22 cellular contexts compared by ENCODE assay signal in genomic region chr1:10625076-10625475, GRCh38.
DNase-seq lines count a peak whose midpoint lies in the region; ATAC-seq and TF ChIP-seq lines count a peak whose summit lies in the region.
"Had no signal": no experiment of that assay in that cellular context is flagged by ENCODE, and none has a peak within 500 bp of the region (broad histone marks: within the 10 kb centered on the region; RNA-seq: fewer than 3 reads in every experiment).

No MANE protein-coding gene starts in this region.

- H3K4me1 ChIP-seq in heart right ventricle (peaks cover 0 to 15% (median 9%) of the 10 kb centered on the region in 9 donors), neural progenitor cell (no peaks in the 10 kb centered on the region), upper lobe of right lung (no peaks in the 10 kb centered on the region), BE2C (no peaks in the 10 kb centered on the region)
- H3K4me1 ChIP-seq: A549, SJSA1 had no signal

- DNase-seq in Right ventricle myocardium inferior (ENCODE audit: missing footprints) (peak; percentile 50), heart right ventricle (no peak), WTC11 (ENCODE audit: low spot score) (peak; percentile 8), neural progenitor cell (ENCODE audit: low spot score) (no peak), upper lobe of right lung (peak; percentile 41), BE2C (no peak)
- DNase-seq in activated naive CD4-positive, alpha-beta T cell treated with anti-CD3 and anti-CD28 coated beads for 36 hours = no peak
- DNase-seq: Calu3; CD8-positive, alpha-beta T cell; GF-D8; HCEC 1CT; KBM-7; NCI-H1105 treated with DMSO at 0.1 percent for 48 hours; NCI-H1694; NCI-H2081 treated with DMSO at 0.1 percent for 48 hours; NCI-H510A; NCI-H774; OCI-M1 had no signal

- H3K79me2 ChIP-seq in neural progenitor cell (ENCODE audit: low read depth) = no peaks in the 10 kb centered on the region

- WGBS in heart right ventricle, 2 donors = 90 to 95% methylated on average over 9 of the region's 9 CpGs

- H3K9me3 ChIP-seq in heart right ventricle = no peaks in the 10 kb centered on the region
- no peaks in the 10 kb centered on the region for H3K9me3 ChIP-seq in neural progenitor cell (ENCODE audit: low read depth)
- H3K9me3 ChIP-seq in upper lobe of right lung = no peaks in the 10 kb centered on the region
- H3K9me3 ChIP-seq in BE2C = no peaks in the 10 kb centered on the region
- H3K9me3 ChIP-seq: A549, BLaER1, SJSA1 had no signal

- no peaks in the 10 kb centered on the region for H3F3A ChIP-seq in neural progenitor cell (ENCODE audit: low read depth)

- H2AFZ ChIP-seq in neural progenitor cell (replicated peaks) = no peak overlapping the region

- H3K9me3 Mint-ChIP-seq in WTC11 = no peaks in the 10 kb centered on the region
- no peaks in the 10 kb centered on the region for H3K9me3 Mint-ChIP-seq in neural progenitor cell
- no peaks in the 10 kb centered on the region for H3K9me3 Mint-ChIP-seq in activated naive CD4-positive, alpha-beta T cell treated with anti-CD3 and anti-CD28 coated beads for 36 hours
- H3K9me3 Mint-ChIP-seq: CD8-positive, alpha-beta T cell had no signal

- H3K27me3 Mint-ChIP-seq in WTC11 (ENCODE audit: low read depth) (no peaks in the 10 kb centered on the region), neural progenitor cell (ENCODE audit: insufficient read depth, low read depth) (peaks cover 3% of the 10 kb centered on the region)
- H3K27me3 Mint-ChIP-seq in activated naive CD4-positive, alpha-beta T cell treated with anti-CD3 and anti-CD28 coated beads for 36 hours (ENCODE audit: low read depth) = no peaks in the 10 kb centered on the region

- CTCF ChIA-PET in WTC11 (lab: Charles Lee) = interaction anchor here (0.5 kb wide), 1 partner anchor 48 kb away, joined by 3 read pairs; no protein-coding TSS in a partner anchor
- CTCF ChIA-PET in activated naive CD4-positive, alpha-beta T cell treated with anti-CD3 and anti-CD28 coated beads for 36 hours (lab: Charles Lee) = interaction anchor here (0.7 kb wide), 1 partner anchor 125 kb away, joined by 4 read pairs; no protein-coding TSS in a partner anchor

- TF ChIP-seq CTCF in heart right ventricle (IDR thresholded peaks at IDR 0.05) (no peak), WTC11 (IDR thresholded peaks at IDR 0.05) (no peak), neural progenitor cell (IDR thresholded peaks at IDR 0.05) (no peak), upper lobe of right lung (IDR thresholded peaks at IDR 0.05) (no peak), BE2C (IDR thresholded peaks at IDR 0.05; ENCODE audit: low read depth, low read length) (no peak)

- POLR2A ChIA-PET in WTC11 (lab: Charles Lee) = no interaction called here

- peaks cover 13% of the 10 kb centered on the region for H4K20me1 ChIP-seq in neural progenitor cell (ENCODE audit: low read depth)
- H4K20me1 ChIP-seq: BLaER1 had no signal

- no peak overlapping the region for H3K4me2 ChIP-seq in neural progenitor cell
- H3K4me2 ChIP-seq: A549, BLaER1 had no signal

- ATAC-seq in Right ventricle myocardium inferior (no peak), heart right ventricle (no peak), WTC11 (no peak), upper lobe of right lung (no peak), HG03571 (IDR thresholded peaks at IDR 0.05; ENCODE audit: unreplicated experiment) (no peak)
- ATAC-seq: A549; CD8-positive, alpha-beta T cell had no signal

- H3K4me3 ChIP-seq in heart right ventricle (no peak overlapping the region), neural progenitor cell (no peak overlapping the region), upper lobe of right lung (no peak overlapping the region), BE2C (ENCODE audit: low read depth, low read length) (no peak overlapping the region)
- H3K4me3 ChIP-seq: A549, BLaER1, SJSA1 had no signal

- H3K27ac Mint-ChIP-seq in WTC11 (no peak overlapping the region), neural progenitor cell (no peak overlapping the region)
- H3K27ac Mint-ChIP-seq in activated naive CD4-positive, alpha-beta T cell treated with anti-CD3 and anti-CD28 coated beads for 36 hours = no peak overlapping the region
- H3K27ac Mint-ChIP-seq: CD8-positive, alpha-beta T cell had no signal

- intact Hi-C loops in Right ventricle myocardium inferior (cut with DNase I) (no loop called here), heart right ventricle (cut with DNase I) (no loop called here), upper lobe of right lung (cut with DNase I) (no loop called here)
- intact Hi-C loops in activated naive CD4-positive, alpha-beta T cell treated with anti-CD3 and anti-CD28 coated beads for 36 hours (cut with micrococcal nuclease) = no loop called here

- H3K36me3 Mint-ChIP-seq in WTC11 (0 out of 2 replicates have a peak, but pooled peaks cover 2% of the 10 kb centered on the region), neural progenitor cell (no peaks in the 10 kb centered on the region)
- H3K36me3 Mint-ChIP-seq in activated naive CD4-positive, alpha-beta T cell treated with anti-CD3 and anti-CD28 coated beads for 36 hours (ENCODE audit: low read depth) = peaks cover 7% of the 10 kb centered on the region

- peak overlapping the region; percentile 20 for H3K9ac ChIP-seq in neural progenitor cell
- H3K9ac ChIP-seq: BLaER1 had no signal

- H3K4me3 Mint-ChIP-seq in WTC11 = no peak overlapping the region
- no peak overlapping the region for H3K4me3 Mint-ChIP-seq in neural progenitor cell
- no peak overlapping the region for H3K4me3 Mint-ChIP-seq in activated naive CD4-positive, alpha-beta T cell treated with anti-CD3 and anti-CD28 coated beads for 36 hours
- H3K4me3 Mint-ChIP-seq: CD8-positive, alpha-beta T cell had no signal

- H3K27ac ChIP-seq in heart right ventricle = no peak overlapping the region
- H3K27ac ChIP-seq in neural progenitor cell = no peak overlapping the region
- H3K27ac ChIP-seq in upper lobe of right lung = no peak overlapping the region
- H3K27ac ChIP-seq: A549, SJSA1 had no signal

- no peaks in the 10 kb centered on the region for H3K4me1 Mint-ChIP-seq in WTC11
- peaks cover 15% of the 10 kb centered on the region for H3K4me1 Mint-ChIP-seq in neural progenitor cell
- no peaks in the 10 kb centered on the region for H3K4me1 Mint-ChIP-seq in activated naive CD4-positive, alpha-beta T cell treated with anti-CD3 and anti-CD28 coated beads for 36 hours (ENCODE audit: low read depth)

- H3K27me3 ChIP-seq in heart right ventricle = no peaks in the 10 kb centered on the region
- H3K27me3 ChIP-seq in neural progenitor cell = no peaks in the 10 kb centered on the region
- no peaks in the 10 kb centered on the region for H3K27me3 ChIP-seq in upper lobe of right lung
- H3K27me3 ChIP-seq in BE2C = no peaks in the 10 kb centered on the region
- H3K27me3 ChIP-seq: BLaER1, SJSA1 had no signal

- peaks cover 0 to 66% (median 5%) of the 10 kb centered on the region in 9 donors for H3K36me3 ChIP-seq in heart right ventricle
- no peaks in the 10 kb centered on the region for H3K36me3 ChIP-seq in neural progenitor cell
- H3K36me3 ChIP-seq in upper lobe of right lung = peaks cover 18% of the 10 kb centered on the region
- no peaks in the 10 kb centered on the region for H3K36me3 ChIP-seq in BE2C

TF ChIP-seq in WTC11, 78 proteins besides CTCF, POLR2A, EP300 and RAD21:
- TF ChIP-seq CREB1 (CRISPR knock-in tag; IDR thresholded peaks at IDR 0.05) = no peak
- no peak for TF ChIP-seq SP1 (CRISPR knock-in tag; conservative IDR thresholded peaks at IDR 0.05)
- TF ChIP-seq ERG (CRISPR knock-in tag; IDR thresholded peaks at IDR 0.05) = no peak
- no peak for TF ChIP-seq JUN (CRISPR knock-in tag; IDR thresholded peaks at IDR 0.05)
- TF ChIP-seq NFE2L1 (CRISPR knock-in tag; IDR thresholded peaks at IDR 0.05) = no peak
- TF ChIP-seq HMGXB4 (CRISPR knock-in tag; IDR thresholded peaks at IDR 0.05) = no peak

Comparison
In these comparisons a context has a peak if more than half of its experiments do, and no peak if none do; other contexts are left out.
1. DNase-seq: peak in Right ventricle myocardium inferior (single experiment), WTC11 (single experiment) and upper lobe of right lung (single experiment); none in heart right ventricle (0 of 2), neural progenitor cell (single experiment), activated naive CD4-positive, alpha-beta T cell treated with anti-CD3 and anti-CD28 coated beads for 36 hours (single experiment) and BE2C (single experiment).